In the genomic region with DNA sequence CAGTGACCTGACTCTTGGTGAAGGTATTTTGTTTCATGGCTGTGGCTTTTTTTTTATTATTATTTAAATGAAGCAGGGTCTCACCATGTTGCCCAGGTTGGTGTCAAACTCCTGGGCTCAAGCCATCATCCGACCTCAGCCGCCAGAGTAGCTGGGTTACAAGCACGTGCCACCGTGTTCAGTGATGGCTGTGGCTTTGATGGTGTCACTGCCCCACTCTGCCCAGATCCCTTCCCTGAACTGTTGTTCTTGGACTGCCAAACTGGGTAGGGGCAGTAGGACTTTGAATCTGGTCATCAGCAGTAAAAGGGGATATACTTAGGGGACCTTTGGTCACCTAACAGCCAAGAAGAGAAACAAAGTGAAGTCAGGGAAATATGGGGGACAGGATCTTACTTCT, we compare ENCODE assay signal across 24 cellular contexts. TPM values are rescaled to one million over a fixed set of nuclear protein-coding genes. Genes with fewer than 3 reads are reported as not detected.
"Had no signal": no experiment of that assay in that cellular context is flagged by ENCODE, and none has a peak within 500 bp of the region (broad histone marks: within the 10 kb centered on the region; RNA-seq: fewer than 3 reads in every experiment).

No MANE protein-coding gene starts in this region.

- H3K9ac ChIP-seq: parathyroid adenoma had no signal

- H2AFZ ChIP-seq: parathyroid adenoma had no signal

- H3K27ac ChIP-seq: colonic mucosa, foreskin keratinocyte, left lung, lower lobe of right lung, parathyroid adenoma, prostate gland, spleen, testis had no signal

- H3K36me3 ChIP-seq: colonic mucosa, left lung, lower lobe of right lung, prostate gland, spleen had no signal

- H3K9me3 ChIP-seq: colonic mucosa, left lung, lower lobe of right lung, prostate gland, spleen, testis had no signal

- FAIRE-seq: endothelial cell of umbilical vein, islet of Langerhans had no signal

- ATAC-seq: foreskin keratinocyte; left lung; lower lobe of right lung; natural killer cell treated with Interleukin-12 subunit alpha and Interleukin-12 subunit beta and Interleukin-15 and Interleukin-18, amount 100 ng/mL, for 72 hours; sciatic nerve; stimulated activated memory B cell treated with anti-CD40 and anti-IgM and Interleukin-4, amounts not matched to agents 10 μg/mL and 1 μg/mL and 100 μg/mL, for 72 hours; stimulated activated naive CD8-positive, alpha-beta T cell treated with anti-CD3 and anti-CD28 coated beads, Interleukin-15, amount 100 ng/mL, for 72 hours had no signal

- H3K4me3 Mint-ChIP-seq: memory B cell; mesothelial cell of epicardium; natural killer cell treated with Interleukin-12 subunit alpha and Interleukin-12 subunit beta and Interleukin-15 and Interleukin-18, amount 100 ng/mL, for 72 hours; stimulated activated memory B cell treated with anti-CD40 and anti-IgM and Interleukin-4, amounts not matched to agents 10 μg/mL and 1 μg/mL and 100 μg/mL, for 72 hours; stimulated activated naive CD8-positive, alpha-beta T cell treated with anti-CD3 and anti-CD28 coated beads, Interleukin-15, amount 100 ng/mL, for 72 hours had no signal

- H3K27me3 ChIP-seq: colonic mucosa, foreskin keratinocyte, testis had no signal

- H3K4me1 Mint-ChIP-seq: stimulated activated memory B cell treated with anti-CD40 and anti-IgM and Interleukin-4, amounts not matched to agents 10 μg/mL and 1 μg/mL and 100 μg/mL, for 72 hours; stimulated activated naive CD8-positive, alpha-beta T cell treated with anti-CD3 and anti-CD28 coated beads, Interleukin-15, amount 100 ng/mL, for 72 hours had no signal

- H3K27ac Mint-ChIP-seq: memory B cell; mesothelial cell of epicardium; natural killer cell treated with Interleukin-12 subunit alpha and Interleukin-12 subunit beta and Interleukin-15 and Interleukin-18, amount 100 ng/mL, for 72 hours; stimulated activated memory B cell treated with anti-CD40 and anti-IgM and Interleukin-4, amounts not matched to agents 10 μg/mL and 1 μg/mL and 100 μg/mL, for 72 hours; stimulated activated naive CD8-positive, alpha-beta T cell treated with anti-CD3 and anti-CD28 coated beads, Interleukin-15, amount 100 ng/mL, for 72 hours had no signal

- H3K4me1 ChIP-seq: colonic mucosa, foreskin keratinocyte, left lung, prostate gland had no signal

- H3K4me3 ChIP-seq: colonic mucosa, left lung, lower lobe of right lung, prostate gland, spleen, testis had no signal

- H3K9me3 Mint-ChIP-seq: memory B cell; mesothelial cell of epicardium; natural killer cell treated with Interleukin-12 subunit alpha and Interleukin-12 subunit beta and Interleukin-15 and Interleukin-18, amount 100 ng/mL, for 72 hours; stimulated activated memory B cell treated with anti-CD40 and anti-IgM and Interleukin-4, amounts not matched to agents 10 μg/mL and 1 μg/mL and 100 μg/mL, for 72 hours; stimulated activated naive CD8-positive, alpha-beta T cell treated with anti-CD3 and anti-CD28 coated beads, Interleukin-15, amount 100 ng/mL, for 72 hours had no signal

- DNase-seq: colonic mucosa; dermis blood vessel endothelial cell; erythroblast; foreskin keratinocyte; head of caudate nucleus; hypothalamus; left lung; lower lobe of right lung; spleen; stimulated activated CD4-positive, alpha-beta T cell treated with anti-CD3 and anti-CD28 coated beads, Interleukin-15, amount 100 ng/mL, for 24 hours; stimulated activated CD4-positive, alpha-beta T cell treated with anti-CD3 and anti-CD28 coated beads, Interleukin-1b, Interleukin-23, amount 100 ng/mL, for 48 hours; stimulated activated CD4-positive, alpha-beta T cell treated with anti-CD3 and anti-CD28 coated beads, Interleukin-4, amount 100 ng/mL, for 24 hours; stimulated activated naive CD8-positive, alpha-beta T cell treated with anti-CD3 and anti-CD28 coated beads, Interleukin-15, amount 100 ng/mL, for 72 hours; testis; trophoblast cell had no signal

- H3K36me3 Mint-ChIP-seq: memory B cell; mesothelial cell of epicardium; natural killer cell treated with Interleukin-12 subunit alpha and Interleukin-12 subunit beta and Interleukin-15 and Interleukin-18, amount 100 ng/mL, for 72 hours; stimulated activated memory B cell treated with anti-CD40 and anti-IgM and Interleukin-4, amounts not matched to agents 10 μg/mL and 1 μg/mL and 100 μg/mL, for 72 hours had no signal

RNA-seq across cellular contexts. Expression of a gene that starts 19.4 kb away (rescaled TPM):
- total RNA-seq: dermis blood vessel endothelial cell, endothelial cell of umbilical vein had no signal
